8 cellular contexts compared by ENCODE assay signal in the genomic region with DNA sequence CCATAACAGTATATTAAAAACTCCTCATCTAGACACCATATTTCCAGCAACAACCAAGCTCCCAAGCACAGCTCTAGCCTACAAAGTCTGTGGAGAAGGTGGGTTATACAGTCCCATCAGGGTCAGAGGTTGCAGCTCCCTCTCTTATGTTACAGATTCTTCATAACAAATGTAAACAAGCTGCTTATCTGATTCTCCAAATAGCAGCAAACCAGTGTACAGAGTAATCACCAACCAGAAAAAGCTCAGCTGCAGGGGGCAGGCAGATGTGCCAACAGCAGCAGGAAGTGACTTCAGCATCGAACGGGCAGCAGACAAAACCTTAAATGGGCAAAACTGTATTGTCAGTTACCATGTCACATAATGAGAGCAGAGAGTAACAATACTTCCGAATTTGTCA. TPM values are rescaled to one million over a fixed set of nuclear protein-coding genes. Genes with fewer than 3 reads are reported as not detected.
DNase-seq lines count a peak whose midpoint lies in the region; ATAC-seq and TF ChIP-seq lines count a peak whose summit lies in the region.

No MANE protein-coding gene starts in this region.

- no peaks in the 10 kb centered on the region for H3K36me3 Mint-ChIP-seq in T-cell

- peak; percentile 44 for ATAC-seq in GM18519 (IDR thresholded peaks at IDR 0.05; ENCODE audit: low FRiP score, unreplicated experiment)
- ATAC-seq in HG03066 (IDR thresholded peaks at IDR 0.05; ENCODE audit: low read depth, unreplicated experiment), result peak; percentile 51
- ATAC-seq in T-cell (replicated peaks in 1 of 4), result peak; percentile 54 to 86 (median 78)

- POLR2A ChIA-PET in T-cell (lab: Charles Lee), result interaction anchor here (0.6 to 1.8 kb wide), 5 partner anchors 42 to 477 kb away, joined by 3 to 28 read pairs (median 3); a partner anchor contains a TSS
- POLR2A ChIA-PET in GM10248 (lab: Yijun Ruan, JAX), result no interaction called here

- no peaks in the 10 kb centered on the region for H3K27me3 Mint-ChIP-seq in T-cell

- H3K27ac Mint-ChIP-seq in T-cell, result peak overlapping the region; percentile 41 to 47

- peaks cover 59 to 81% (median 62%) of the 10 kb centered on the region in 3 donors for H3K4me1 Mint-ChIP-seq in T-cell

- H3K4me3 Mint-ChIP-seq in T-cell, result peak overlapping the region in 1 of 3 donors; percentile 10

- H3K9me3 Mint-ChIP-seq in T-cell, result no peaks in the 10 kb centered on the region

- in situ Hi-C loops in G401 (cut with HindIII; ENCODE audit: low sequenced_read_pairs), result no loop called here

- DNase-seq in T-cell, result peak in 32 of 34 experiments; percentile 27 to 71 (median 56)
- DNase-seq in dermis microvascular lymphatic vessel endothelial cell (ENCODE audit: low read depth in 2 of 2), result peak; percentile 76 to 77
- no peak for DNase-seq in G401 (ENCODE audit: low spot score)
- no peak for DNase-seq in GM20000 (ENCODE audit: low spot score)
- no peak for DNase-seq in GM10248 (ENCODE audit: extremely low spot score)
- no peak for DNase-seq in DMS79 (lab: John Stamatoyannopoulos, UW)

- TF ChIP-seq CTCF in GM20000 (IDR thresholded peaks at IDR 0.05; ENCODE audit: extremely low read depth, missing control alignments) (no peak), GM10248 (IDR thresholded peaks at IDR 0.05; ENCODE audit: control extremely low read depth, extremely low read depth, low read depth, missing control alignments) (no peak)

- CTCF ChIA-PET in T-cell (lab: Charles Lee), result interaction anchor here (0.5 to 1.1 kb wide), 4 partner anchors 9 to 115 kb away, joined by 3 to 4 read pairs (median 3); no protein-coding TSS in a partner anchor
- CTCF ChIA-PET in GM10248 (lab: Yijun Ruan, JAX), result interaction anchor here (1.0 to 1.1 kb wide), 2 partner anchors 19 to 35 kb away, joined by 3 read pairs; no protein-coding TSS in a partner anchor

RNA-seq across cellular contexts. Expression of a gene that starts 52.9 kb away (rescaled TPM):
- 10 to 100 TPM; 39.0 to 67.6 (median 51.3) TPM for total RNA-seq in T-cell
- total RNA-seq in dermis microvascular lymphatic vessel endothelial cell, result 8.5 and 10.3 TPM in 2 replicates
- 0.74 and 1.9 TPM in 2 replicates for total RNA-seq in G401 (2014; rRNA removed; shearing (Covaris generic))

Comparison
In these comparisons a context has a peak if more than half of its experiments do, and no peak if none do; other contexts are left out.
1. DNase-seq: peak in T-cell (32 of 34) and dermis microvascular lymphatic vessel endothelial cell (2 of 2); none in G401 (single experiment), GM20000 (single experiment), GM10248 (single experiment) and DMS79 (single experiment).
2. Peak in every context shown above with its lines, with median percentiles within 50 percentile points of each other: ATAC-seq.